ENCODE assay signal across 29 cellular contexts in the genomic region with DNA sequence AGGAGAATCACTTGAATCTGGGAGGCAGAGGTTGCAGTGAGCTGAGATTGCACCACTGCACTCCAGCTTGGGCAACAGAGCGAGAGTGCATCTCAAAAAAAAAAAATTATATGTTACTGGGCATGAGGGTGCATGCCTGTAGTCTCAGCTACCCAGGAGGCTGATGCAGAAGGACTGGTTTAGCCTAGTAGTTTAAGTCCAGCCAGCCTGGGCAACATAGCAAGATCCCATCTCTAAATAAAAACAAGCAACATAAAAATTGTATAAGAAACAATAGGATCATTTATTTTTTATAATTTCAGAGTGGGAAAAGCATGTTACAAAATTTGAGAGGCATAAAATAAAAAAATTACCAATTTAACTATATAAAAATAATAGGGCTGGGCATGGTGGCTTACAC.
"Had no signal": no experiment of that assay in that cellular context is flagged by ENCODE, and none has a peak within 500 bp of the region (broad histone marks: within the 10 kb centered on the region; RNA-seq: fewer than 3 reads in every experiment).

No MANE protein-coding gene starts in this region.

- ATAC-seq: stimulated activated effector memory CD8-positive, alpha-beta T cell treated with anti-CD3 and anti-CD28 coated beads, Interleukin-12 subunit alpha, Interleukin-12 subunit beta, amount 100 ng/mL, for 72 hours; stimulated activated memory B cell treated with anti-CD40 and anti-IgM and Interleukin-4, amounts not matched to agents 10 μg/mL and 1 μg/mL and 100 μg/mL, for 72 hours; stimulated activated naive B cell treated with anti-CD40 and anti-IgM and Interleukin-4, amounts not matched to agents 10 μg/mL and 1 μg/mL and 100 μg/mL, for 72 hours; stimulated activated naive CD8-positive, alpha-beta T cell treated with anti-CD3 and anti-CD28 coated beads, Interleukin-15, amount 100 ng/mL, for 72 hours; stimulated activated naive CD8-positive, alpha-beta T cell treated with anti-CD3 and anti-CD28 coated beads, Interleukin-15, Interleukin-2, amounts not matched to agents 100 U/mL and 50 U/mL, for 24 hours; upper lobe of right lung had no signal

- H3K27me3 Mint-ChIP-seq: stimulated activated memory B cell treated with anti-CD40 and anti-IgM and Interleukin-4, amounts not matched to agents 10 μg/mL and 1 μg/mL and 100 μg/mL, for 72 hours; stimulated activated naive B cell treated with anti-CD40 and anti-IgM and Interleukin-4, amounts not matched to agents 10 μg/mL and 1 μg/mL and 100 μg/mL, for 72 hours; stimulated activated naive CD8-positive, alpha-beta T cell treated with anti-CD3 and anti-CD28 coated beads, Interleukin-15, amount 100 ng/mL, for 72 hours; stimulated activated naive CD8-positive, alpha-beta T cell treated with anti-CD3 and anti-CD28 coated beads, Interleukin-15, Interleukin-2, amounts not matched to agents 100 ng/mL and 50 ng/mL, for 24 hours; type B pancreatic cell had no signal

- H3K27ac ChIP-seq: stomach, suprapubic skin, testis, thoracic aorta, thyroid gland, tibial artery, tibial nerve, transverse colon, upper lobe of left lung, upper lobe of right lung, uterus, vagina had no signal

- H3K27me3 ChIP-seq: stomach, suprapubic skin, testis, thyroid gland, tibial artery, tibial nerve, transverse colon, upper lobe of left lung, upper lobe of right lung, uterus, vagina had no signal

- H3K36me3 ChIP-seq: stomach, suprapubic skin, thoracic aorta, thyroid gland, tibial artery, tibial nerve, transverse colon, upper lobe of left lung, upper lobe of right lung, uterus, vagina had no signal

- H3K4me1 Mint-ChIP-seq: stimulated activated effector memory CD8-positive, alpha-beta T cell treated with anti-CD3 and anti-CD28 coated beads, Interleukin-12 subunit alpha, Interleukin-12 subunit beta, amount 100 ng/mL, for 72 hours; stimulated activated memory B cell treated with anti-CD40 and anti-IgM and Interleukin-4, amounts not matched to agents 10 μg/mL and 1 μg/mL and 100 μg/mL, for 72 hours; stimulated activated naive B cell treated with anti-CD40 and anti-IgM and Interleukin-4, amounts not matched to agents 10 μg/mL and 1 μg/mL and 100 μg/mL, for 72 hours; stimulated activated naive CD8-positive, alpha-beta T cell treated with anti-CD3 and anti-CD28 coated beads, Interleukin-15, amount 100 ng/mL, for 72 hours had no signal

- H3K4me3 ChIP-seq: stomach, suprapubic skin, testis, thoracic aorta, thyroid gland, tibial artery, tibial nerve, transverse colon, upper lobe of left lung, upper lobe of right lung, uterus, vagina had no signal

- H3K9me3 Mint-ChIP-seq: stimulated activated effector memory CD8-positive, alpha-beta T cell treated with anti-CD3 and anti-CD28 coated beads, Interleukin-12 subunit alpha, Interleukin-12 subunit beta, amount 100 ng/mL, for 72 hours; stimulated activated memory B cell treated with anti-CD40 and anti-IgM and Interleukin-4, amounts not matched to agents 10 μg/mL and 1 μg/mL and 100 μg/mL, for 72 hours; stimulated activated naive B cell treated with anti-CD40 and anti-IgM and Interleukin-4, amounts not matched to agents 10 μg/mL and 1 μg/mL and 100 μg/mL, for 72 hours; stimulated activated naive CD8-positive, alpha-beta T cell treated with anti-CD3 and anti-CD28 coated beads, Interleukin-15, amount 100 ng/mL, for 72 hours; stimulated activated naive CD8-positive, alpha-beta T cell treated with anti-CD3 and anti-CD28 coated beads, Interleukin-15, Interleukin-2, amounts not matched to agents 100 ng/mL and 50 ng/mL, for 24 hours; type B pancreatic cell had no signal

- H3K27ac Mint-ChIP-seq: stimulated activated effector memory CD8-positive, alpha-beta T cell treated with anti-CD3 and anti-CD28 coated beads, Interleukin-12 subunit alpha, Interleukin-12 subunit beta, amount 100 ng/mL, for 72 hours; stimulated activated memory B cell treated with anti-CD40 and anti-IgM and Interleukin-4, amounts not matched to agents 10 μg/mL and 1 μg/mL and 100 μg/mL, for 72 hours; stimulated activated naive B cell treated with anti-CD40 and anti-IgM and Interleukin-4, amounts not matched to agents 10 μg/mL and 1 μg/mL and 100 μg/mL, for 72 hours; stimulated activated naive CD8-positive, alpha-beta T cell treated with anti-CD3 and anti-CD28 coated beads, Interleukin-15, Interleukin-2, amounts not matched to agents 100 ng/mL and 50 ng/mL, for 24 hours; type B pancreatic cell had no signal

- H3K36me3 Mint-ChIP-seq: stimulated activated effector memory CD8-positive, alpha-beta T cell treated with anti-CD3 and anti-CD28 coated beads, Interleukin-12 subunit alpha, Interleukin-12 subunit beta, amount 100 ng/mL, for 72 hours; stimulated activated memory B cell treated with anti-CD40 and anti-IgM and Interleukin-4, amounts not matched to agents 10 μg/mL and 1 μg/mL and 100 μg/mL, for 72 hours; stimulated activated naive B cell treated with anti-CD40 and anti-IgM and Interleukin-4, amounts not matched to agents 10 μg/mL and 1 μg/mL and 100 μg/mL, for 72 hours; type B pancreatic cell had no signal

- DNase-seq: stimulated activated CD4-positive, alpha-beta T cell treated with anti-CD3 and anti-CD28 coated beads, Interleukin-2, amount 100 ng/mL, for 48 hours; stimulated activated CD4-positive, alpha-beta T cell treated with anti-CD3 and anti-CD28 coated beads, Interleukin-4, amount 100 ng/mL, for 1 hour; stimulated activated CD4-positive, alpha-beta T cell treated with anti-CD3 and anti-CD28 coated beads, Interleukin-4, amount 100 ng/mL, for 24 hours; stimulated activated CD4-positive, alpha-beta T cell treated with anti-CD3 and anti-CD28 coated beads, Interleukin-4, amount 100 ng/mL, for 4 hours; stimulated activated CD8-positive, alpha-beta memory T cell treated with anti-CD3 and anti-CD28 coated beads, Interleukin-4, amount 100 ng/mL, for 48 hours; stimulated activated naive B cell treated with anti-CD40 and anti-IgM and Interleukin-4, amounts not matched to agents 10 μg/mL and 1 μg/mL and 100 μg/mL, for 72 hours; stimulated activated naive CD4-positive, alpha-beta T cell; stimulated activated naive CD4-positive, alpha-beta T cell treated with Interleukin-2 at 50 U/mL for 16 hours; stimulated activated naive CD8-positive, alpha-beta T cell treated with anti-CD3 and anti-CD28 coated beads, Interleukin-15, amount 100 ng/mL, for 72 hours; stimulated activated naive CD8-positive, alpha-beta T cell treated with anti-CD3 and anti-CD28 coated beads, Interleukin-15, Interleukin-2, amounts not matched to agents 100 U/mL and 50 U/mL, for 24 hours; stomach; substantia nigra; testis; thyroid gland; tibial artery; transverse colon; trophoblast cell; upper lobe of left lung; upper lobe of right lung; uterus had no signal

- H3K4me1 ChIP-seq: stomach, suprapubic skin, testis, thyroid gland, tibial artery, tibial nerve, transverse colon, upper lobe of left lung, upper lobe of right lung, uterus, vagina had no signal

- FAIRE-seq: urothelium cell line had no signal

- H3K4me3 Mint-ChIP-seq: stimulated activated effector memory CD8-positive, alpha-beta T cell treated with anti-CD3 and anti-CD28 coated beads, Interleukin-12 subunit alpha, Interleukin-12 subunit beta, amount 100 ng/mL, for 72 hours; stimulated activated memory B cell treated with anti-CD40 and anti-IgM and Interleukin-4, amounts not matched to agents 10 μg/mL and 1 μg/mL and 100 μg/mL, for 72 hours; stimulated activated naive B cell treated with anti-CD40 and anti-IgM and Interleukin-4, amounts not matched to agents 10 μg/mL and 1 μg/mL and 100 μg/mL, for 72 hours; stimulated activated naive CD8-positive, alpha-beta T cell treated with anti-CD3 and anti-CD28 coated beads, Interleukin-15, amount 100 ng/mL, for 72 hours; stimulated activated naive CD8-positive, alpha-beta T cell treated with anti-CD3 and anti-CD28 coated beads, Interleukin-15, Interleukin-2, amounts not matched to agents 100 ng/mL and 50 ng/mL, for 24 hours; type B pancreatic cell had no signal

- H3K9me3 ChIP-seq: stomach, suprapubic skin, testis, thoracic aorta, thyroid gland, tibial artery, tibial nerve, transverse colon, upper lobe of left lung, upper lobe of right lung, uterus, vagina had no signal
